Comparison of ENCODE assay signal across 1 cellular context in genomic region chr11:77589521-77590193, GRCh38.
A peak's percentile ranks its signal among the peaks of the same experiment; 100 is the strongest.
TF ChIP-seq lines count a peak whose summit lies in the region.

Gene AQP11, plus strand, starts transcription at chr11:77589953. Its CDS starts 40 bp downstream, at chr11:77589993.

TF ChIP-seq in HepG2, 621 proteins besides CTCF, POLR2A, EP300 and RAD21 (continued from another document and continues in another):
- TF ChIP-seq ZNF407 (CRISPR knock-in tag; IDR thresholded peaks at IDR 0.05; ENCODE audit: not compliant biosample characterization) (peak; percentile 69), ZNF772 (CRISPR knock-in tag; IDR thresholded peaks at IDR 0.05) (no peak; the same call in 1 of the 2 replicates), CREM (IDR thresholded peaks at IDR 0.05) (no peak), CREM (CRISPR knock-in tag; IDR thresholded peaks at IDR 0.05) (no peak), BRD4 (CRISPR knock-in tag; IDR thresholded peaks at IDR 0.05) (peak; percentile 13; the same call in 1 of the 2 replicates), ZNF614 (CRISPR knock-in tag; IDR thresholded peaks at IDR 0.05; ENCODE audit: borderline replicate concordance) (peak; percentile 55; the same call in 1 of the 2 replicates), ZNF577 (CRISPR knock-in tag; IDR thresholded peaks at IDR 0.05; ENCODE audit: borderline replicate concordance, low read depth) (no peak), PBX3 (CRISPR knock-in tag; IDR thresholded peaks at IDR 0.05; ENCODE audit: borderline replicate concordance) (no peak), ZNF34 (CRISPR knock-in tag; IDR thresholded peaks at IDR 0.05; ENCODE audit: borderline replicate concordance) (no peak), GLMP (CRISPR knock-in tag; IDR thresholded peaks at IDR 0.05; ENCODE audit: borderline replicate concordance) (no peak), ZNF282 (IDR thresholded peaks at IDR 0.05; ENCODE audit: partially characterized antibody) (no peak), SETDB1 (CRISPR knock-in tag; IDR thresholded peaks at IDR 0.05; ENCODE audit: borderline replicate concordance) (no peak), ARNTL (CRISPR knock-in tag; IDR thresholded peaks at IDR 0.05) (peak; percentile 51; the same call in 1 of the 2 replicates), ZNF800 (CRISPR knock-in tag; IDR thresholded peaks at IDR 0.05) (peak; percentile 8), ZNF747 (CRISPR knock-in tag; IDR thresholded peaks at IDR 0.05; ENCODE audit: borderline replicate concordance) (0 out of 2 replicates have a peak, but pooled peaks have one; percentile 47), SMAD3 (CRISPR knock-in tag; IDR thresholded peaks at IDR 0.05) (peak; percentile 71), RXRA (CRISPR knock-in tag; IDR thresholded peaks at IDR 0.05) (peak; percentile 75; the same call in 1 of the 2 replicates), FOXJ3 (CRISPR knock-in tag; IDR thresholded peaks at IDR 0.05; ENCODE audit: borderline replicate concordance) (peak; percentile 29; the same call in 1 of the 2 replicates), MAFG (CRISPR knock-in tag; IDR thresholded peaks at IDR 0.05) (no peak), PRMT3 (CRISPR knock-in tag; IDR thresholded peaks at IDR 0.05; ENCODE audit: borderline replicate concordance, low read depth) (0 out of 2 replicates have a peak, but pooled peaks have one; percentile 32), ZNF205 (CRISPR knock-in tag; IDR thresholded peaks at IDR 0.05) (no peak), HNRNPLL (IDR thresholded peaks at IDR 0.05; ENCODE audit: low read depth, low read length, poor library complexity, severe bottlenecking) (peak; percentile 93), STAT5B (CRISPR knock-in tag; IDR thresholded peaks at IDR 0.05) (peak; percentile 82; the same call in 1 of the 2 replicates), ZNF160 (CRISPR knock-in tag; IDR thresholded peaks at IDR 0.05) (peak; percentile 59; the same call in 1 of the 2 replicates), SIN3B (IDR thresholded peaks at IDR 0.05; ENCODE audit: low read length) (no peak), CHCHD3 (CRISPR knock-in tag; IDR thresholded peaks at IDR 0.05) (peak; percentile 19; the same call in 1 of the 2 replicates), FOXP4 (CRISPR knock-in tag; IDR thresholded peaks at IDR 0.05) (peak; percentile 22; the same call in 1 of the 2 replicates), KLF6 (CRISPR knock-in tag; IDR thresholded peaks at IDR 0.05) (peak; percentile 66), ARNT2 (CRISPR knock-in tag; IDR thresholded peaks at IDR 0.05; ENCODE audit: low read depth) (no peak), THRA (CRISPR knock-in tag; IDR thresholded peaks at IDR 0.05; ENCODE audit: borderline replicate concordance) (no peak; the same call in 1 of the 2 replicates), PAX8 (CRISPR knock-in tag; IDR thresholded peaks at IDR 0.05; ENCODE audit: borderline replicate concordance) (no peak), ZNF263 (CRISPR knock-in tag; IDR thresholded peaks at IDR 0.05) (peak; percentile 71), SNRNP70 (IDR thresholded peaks at IDR 0.05; ENCODE audit: low read depth, low read length) (no peak), ZFP90 (CRISPR knock-in tag; IDR thresholded peaks at IDR 0.05; ENCODE audit: borderline replicate concordance) (peak; percentile 71; the same call in 1 of the 2 replicates), PRPF4 (IDR thresholded peaks at IDR 0.05; ENCODE audit: low read depth, low read length, poor library complexity, severe bottlenecking) (no peak), ZFX (CRISPR knock-in tag; IDR thresholded peaks at IDR 0.05; ENCODE audit: low read depth) (peak; percentile 94)
- TF ChIP-seq, protein P1, sequence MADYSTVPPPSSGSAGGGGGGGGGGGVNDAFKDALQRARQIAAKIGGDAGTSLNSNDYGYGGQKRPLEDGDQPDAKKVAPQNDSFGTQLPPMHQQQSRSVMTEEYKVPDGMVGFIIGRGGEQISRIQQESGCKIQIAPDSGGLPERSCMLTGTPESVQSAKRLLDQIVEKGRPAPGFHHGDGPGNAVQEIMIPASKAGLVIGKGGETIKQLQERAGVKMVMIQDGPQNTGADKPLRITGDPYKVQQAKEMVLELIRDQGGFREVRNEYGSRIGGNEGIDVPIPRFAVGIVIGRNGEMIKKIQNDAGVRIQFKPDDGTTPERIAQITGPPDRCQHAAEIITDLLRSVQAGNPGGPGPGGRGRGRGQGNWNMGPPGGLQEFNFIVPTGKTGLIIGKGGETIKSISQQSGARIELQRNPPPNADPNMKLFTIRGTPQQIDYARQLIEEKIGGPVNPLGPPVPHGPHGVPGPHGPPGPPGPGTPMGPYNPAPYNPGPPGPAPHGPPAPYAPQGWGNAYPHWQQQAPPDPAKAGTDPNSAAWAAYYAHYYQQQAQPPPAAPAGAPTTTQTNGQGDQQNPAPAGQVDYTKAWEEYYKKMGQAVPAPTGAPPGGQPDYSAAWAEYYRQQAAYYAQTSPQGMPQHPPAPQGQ (CRISPR knock-in tag; IDR thresholded peaks at IDR 0.05; ENCODE audit: borderline replicate concordance), result 0 out of 2 replicates have a peak, but pooled peaks have one; percentile 86
- TF ChIP-seq, protein P2, sequence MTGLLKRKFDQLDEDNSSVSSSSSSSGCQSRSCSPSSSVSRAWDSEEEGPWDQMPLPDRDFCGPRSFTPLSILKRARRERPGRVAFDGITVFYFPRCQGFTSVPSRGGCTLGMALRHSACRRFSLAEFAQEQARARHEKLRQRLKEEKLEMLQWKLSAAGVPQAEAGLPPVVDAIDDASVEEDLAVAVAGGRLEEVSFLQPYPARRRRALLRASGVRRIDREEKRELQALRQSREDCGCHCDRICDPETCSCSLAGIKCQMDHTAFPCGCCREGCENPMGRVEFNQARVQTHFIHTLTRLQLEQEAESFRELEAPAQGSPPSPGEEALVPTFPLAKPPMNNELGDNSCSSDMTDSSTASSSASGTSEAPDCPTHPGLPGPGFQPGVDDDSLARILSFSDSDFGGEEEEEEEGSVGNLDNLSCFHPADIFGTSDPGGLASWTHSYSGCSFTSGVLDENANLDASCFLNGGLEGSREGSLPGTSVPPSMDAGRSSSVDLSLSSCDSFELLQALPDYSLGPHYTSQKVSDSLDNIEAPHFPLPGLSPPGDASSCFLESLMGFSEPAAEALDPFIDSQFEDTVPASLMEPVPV (CRISPR knock-in tag; IDR thresholded peaks at IDR 0.05), result no peak; the same call in 1 of the 2 replicates
